ENCODE assay signal across 18 cellular contexts in genomic region chr2:102256874-102257462, GRCh38. TPM values are rescaled to one million over a fixed set of nuclear protein-coding genes. Genes with fewer than 3 reads are reported as not detected.
A peak's percentile ranks its signal among the peaks of the same experiment; 100 is the strongest.
DNase-seq lines count a peak whose midpoint lies in the region; ATAC-seq and TF ChIP-seq lines count a peak whose summit lies in the region.
"Had no signal": no experiment of that assay in that cellular context is flagged by ENCODE, and none has a peak within 500 bp of the region (broad histone marks: within the 10 kb centered on the region; RNA-seq: fewer than 3 reads in every experiment).

No MANE protein-coding gene starts in this region.

- H3K36me3 ChIP-seq in DND-41 (ENCODE audit: insufficient read depth, low read length) (no peaks in the 10 kb centered on the region), GM23338 (ENCODE audit: insufficient read depth) (no peaks in the 10 kb centered on the region)
- H3K36me3 ChIP-seq: BLaER1 treated with 17β-estradiol and CSF1 and Interleukin-3, amounts not matched to agents 10 nM and 100 nM; HAP-1; right atrium auricular region had no signal

- H3K27me3 ChIP-seq in DND-41 (ENCODE audit: insufficient read depth, low read length, poor library complexity), result no peaks in the 10 kb centered on the region
- H3K27me3 ChIP-seq in GM23338 (ENCODE audit: insufficient read depth), result peaks cover 3% of the 10 kb centered on the region
- H3K27me3 ChIP-seq: right atrium auricular region had no signal

- peaks cover 63% of the 10 kb centered on the region for H3K4me1 Mint-ChIP-seq in T-helper 1 cell treated with Interleukin-12 subunit alpha and Interleukin-12 subunit beta and Interleukin-4 antibody, amounts not matched to agents 30 μg/mL and 1 μg/mL, for 36 hours (ENCODE audit: low read depth)
- H3K4me1 Mint-ChIP-seq in activated T-helper 2 cell treated with anti-CD3 and anti-CD28 coated beads, Interferon-gamma antibody, Interleukin-2, Interleukin-4, amounts not matched to agents 10 μg/mL and 5 μg/mL and 100 μg/mL, durations not matched to agents 14 hours and 24 hours and 36 hours (ENCODE audit: low read depth), result peaks cover 63% of the 10 kb centered on the region
- no peaks in the 10 kb centered on the region for H3K4me1 Mint-ChIP-seq in GM23338

- H3K27ac ChIP-seq in DND-41 (ENCODE audit: low read length) (no peak overlapping the region), GM23338 (ENCODE audit: low read depth) (no peak overlapping the region)
- H3K27ac ChIP-seq: 22Rv1; BLaER1 treated with 17β-estradiol and CSF1 and Interleukin-3, amounts not matched to agents 10 nM and 100 nM; right atrium auricular region had no signal

- H3K27me3 Mint-ChIP-seq in T-helper 1 cell treated with Interleukin-12 subunit alpha and Interleukin-12 subunit beta and Interleukin-4 antibody, amounts not matched to agents 30 μg/mL and 1 μg/mL, for 36 hours (ENCODE audit: low read depth), result no peaks in the 10 kb centered on the region
- no peaks in the 10 kb centered on the region for H3K27me3 Mint-ChIP-seq in activated T-helper 2 cell treated with anti-CD3 and anti-CD28 coated beads, Interferon-gamma antibody, Interleukin-2, Interleukin-4, amounts not matched to agents 10 μg/mL and 5 μg/mL and 100 μg/mL, durations not matched to agents 14 hours and 24 hours and 36 hours (ENCODE audit: low read depth)
- no peaks in the 10 kb centered on the region for H3K27me3 Mint-ChIP-seq in GM23338 (ENCODE audit: insufficient read depth, low read depth, poor library complexity)

- H3K4me3 ChIP-seq in DND-41 (ENCODE audit: low read depth in 1 of 2, low read length in 2 of 2) (no peak overlapping the region; a peak in 1 of 4 replicates), GM23338 (no peak overlapping the region)
- H3K4me3 ChIP-seq: BLaER1 treated with 17β-estradiol and CSF1 and Interleukin-3, amounts not matched to agents 10 nM and 100 nM; HAP-1; right atrium auricular region had no signal

- H3K9ac ChIP-seq in DND-41 (ENCODE audit: low read depth, low read length), result no peak overlapping the region
- H3K9ac ChIP-seq: BLaER1 treated with 17β-estradiol and CSF1 and Interleukin-3, amounts not matched to agents 10 nM and 100 nM had no signal

- H3K79me2 ChIP-seq in DND-41 (ENCODE audit: insufficient read depth, low read length) (no peaks in the 10 kb centered on the region), GM23338 (replicated peaks; ENCODE audit: insufficient read depth) (no peaks in the 10 kb centered on the region)

- peaks cover 7% of the 10 kb centered on the region; the same call in 1 of the 2 replicates for H3K9me2 ChIP-seq in GM23338 (ENCODE audit: insufficient read depth)

- H3F3A ChIP-seq in GM23338 (replicated peaks; ENCODE audit: low read depth), result no peaks in the 10 kb centered on the region

- peaks cover 6% of the 10 kb centered on the region for H3K9me3 Mint-ChIP-seq in T-helper 1 cell treated with Interleukin-12 subunit alpha and Interleukin-12 subunit beta and Interleukin-4 antibody, amounts not matched to agents 30 μg/mL and 1 μg/mL, for 36 hours
- H3K9me3 Mint-ChIP-seq in activated T-helper 2 cell treated with anti-CD3 and anti-CD28 coated beads, Interferon-gamma antibody, Interleukin-2, Interleukin-4, amounts not matched to agents 10 μg/mL and 5 μg/mL and 100 μg/mL, durations not matched to agents 14 hours and 24 hours and 36 hours, result peaks cover 19% of the 10 kb centered on the region
- H3K9me3 Mint-ChIP-seq in GM23338, result no peaks in the 10 kb centered on the region

- H3K4me1 ChIP-seq in DND-41 (ENCODE audit: insufficient read depth, low read length) (peaks cover 18% of the 10 kb centered on the region), GM23338 (ENCODE audit: insufficient read depth) (no peaks in the 10 kb centered on the region)
- H3K4me1 ChIP-seq: HAP-1, right atrium auricular region had no signal

- intact Hi-C loops in activated T-helper 2 cell treated with anti-CD3 and anti-CD28 coated beads, Interferon-gamma antibody, Interleukin-2, Interleukin-4, amounts not matched to agents 10 μg/mL and 5 μg/mL and 100 μg/mL, durations not matched to agents 14 hours and 24 hours and 36 hours (cut with micrococcal nuclease), result no loop called here

- ATAC-seq in DND-41 (ENCODE audit: insufficient read depth, low read depth) (no peak), left lobe of liver (no peak), GM23338 (no peak), GM21576 (IDR thresholded peaks at IDR 0.05; ENCODE audit: unreplicated experiment) (no peak), HG03159 (IDR thresholded peaks at IDR 0.05; ENCODE audit: unreplicated experiment) (no peak)

- no peaks in the 10 kb centered on the region for H3K9me3 ChIP-seq in DND-41 (ENCODE audit: insufficient read depth, low read length, severe bottlenecking)
- H3K9me3 ChIP-seq: HAP-1 had no signal

- no peak overlapping the region for H3K4me3 Mint-ChIP-seq in T-helper 1 cell treated with Interleukin-12 subunit alpha and Interleukin-12 subunit beta and Interleukin-4 antibody, amounts not matched to agents 30 μg/mL and 1 μg/mL, for 36 hours
- no peak overlapping the region for H3K4me3 Mint-ChIP-seq in activated T-helper 2 cell treated with anti-CD3 and anti-CD28 coated beads, Interferon-gamma antibody, Interleukin-2, Interleukin-4, amounts not matched to agents 10 μg/mL and 5 μg/mL and 100 μg/mL, durations not matched to agents 14 hours and 24 hours and 36 hours (ENCODE audit: low read depth)
- H3K4me3 Mint-ChIP-seq in GM23338, result no peak overlapping the region

- H3K27ac Mint-ChIP-seq in T-helper 1 cell treated with Interleukin-12 subunit alpha and Interleukin-12 subunit beta and Interleukin-4 antibody, amounts not matched to agents 30 μg/mL and 1 μg/mL, for 36 hours, result peak overlapping the region; percentile 100
- H3K27ac Mint-ChIP-seq in activated T-helper 2 cell treated with anti-CD3 and anti-CD28 coated beads, Interferon-gamma antibody, Interleukin-2, Interleukin-4, amounts not matched to agents 10 μg/mL and 5 μg/mL and 100 μg/mL, durations not matched to agents 14 hours and 24 hours and 36 hours, result peak overlapping the region; percentile 98
- H3K27ac Mint-ChIP-seq in GM23338, result no peak overlapping the region

- TF ChIP-seq CTCF in DND-41 (IDR thresholded peaks at IDR 0.05; ENCODE audit: borderline replicate concordance, extremely low read depth, low read length, poor library complexity, severe bottlenecking) (no peak), GM23338 (conservative IDR thresholded peaks at IDR 0.05; ENCODE audit: low read depth in 2 of 2) (no peak)

- H3K4me2 ChIP-seq in DND-41 (ENCODE audit: insufficient read depth, low read length), result 0 out of 2 replicates have a peak overlapping the region, but pooled peaks have one; percentile 61
- no peak overlapping the region for H3K4me2 ChIP-seq in GM23338
- H3K4me2 ChIP-seq: BLaER1 treated with 17β-estradiol and CSF1 and Interleukin-3, amounts not matched to agents 10 nM and 100 nM had no signal

- H2AFZ ChIP-seq in DND-41 (ENCODE audit: low read depth, low read length) (peak overlapping the region; percentile 23), GM23338 (no peak overlapping the region)

- DNase-seq in T-helper 1 cell (no peak), DND-41 (no peak), left lobe of liver (ENCODE audit: low spot score) (peak; percentile 46), GM23338 (ENCODE audit: low spot score) (no peak)
- no peak for DNase-seq in activated T-helper 2 cell treated with anti-CD3 and anti-CD28 coated beads, Interferon-gamma antibody, Interleukin-2, Interleukin-4, amounts not matched to agents 10 μg/mL and 5 μg/mL and 100 μg/mL, durations not matched to agents 14 hours and 24 hours and 36 hours (ENCODE audit: low spot score)
- DNase-seq: caudate nucleus; DMS79; effector CD8-positive, alpha-beta T cell; kidney; NCI-H1417; NCI-H82 had no signal

- H4K20me1 ChIP-seq in DND-41 (ENCODE audit: insufficient read depth, low read length) (no peaks in the 10 kb centered on the region), GM23338 (replicated peaks; ENCODE audit: insufficient read depth) (no peaks in the 10 kb centered on the region)
- H4K20me1 ChIP-seq: BLaER1 treated with 17β-estradiol and CSF1 and Interleukin-3, amounts not matched to agents 10 nM and 100 nM had no signal

- peaks cover 15% of the 10 kb centered on the region for H3K36me3 Mint-ChIP-seq in T-helper 1 cell treated with Interleukin-12 subunit alpha and Interleukin-12 subunit beta and Interleukin-4 antibody, amounts not matched to agents 30 μg/mL and 1 μg/mL, for 36 hours (ENCODE audit: low read depth)
- H3K36me3 Mint-ChIP-seq in activated T-helper 2 cell treated with anti-CD3 and anti-CD28 coated beads, Interferon-gamma antibody, Interleukin-2, Interleukin-4, amounts not matched to agents 10 μg/mL and 5 μg/mL and 100 μg/mL, durations not matched to agents 14 hours and 24 hours and 36 hours (ENCODE audit: low read depth), result peaks cover 7% of the 10 kb centered on the region
- no peaks in the 10 kb centered on the region for H3K36me3 Mint-ChIP-seq in GM23338 (ENCODE audit: low read depth)

TF ChIP-seq in GM23338, 12 proteins besides CTCF, POLR2A, EP300 and RAD21:
- no peak for TF ChIP-seq CREB1 (CRISPR knock-in tag; IDR thresholded peaks at IDR 0.05; ENCODE audit: low read depth)

RNA-seq across cellular contexts. Expression of gene IL1RL1, which starts 54.4 kb away (rescaled TPM):
- total RNA-seq in activated T-helper 2 cell treated with anti-CD3 and anti-CD28 coated beads, Interferon-gamma antibody, Interleukin-2, Interleukin-4, amounts not matched to agents 10 μg/mL and 5 μg/mL and 100 μg/mL, durations not matched to agents 14 hours and 24 hours and 36 hours, result 10.7 and 11.1 TPM in 2 replicates
- total RNA-seq in left lobe of liver, result 2.6 TPM
- total RNA-seq in GM23338 (2014; rRNA removed; shearing (Covaris generic)), result not detected in 2 replicates
- not detected in 2 replicates for polyA plus RNA-seq in GM23338 (2016; fragmentation: Nextera tagmentation; extraction: Ambion mirVana)
